Comparison of ENCODE assay signal across 11 cellular contexts in the genomic region with DNA sequence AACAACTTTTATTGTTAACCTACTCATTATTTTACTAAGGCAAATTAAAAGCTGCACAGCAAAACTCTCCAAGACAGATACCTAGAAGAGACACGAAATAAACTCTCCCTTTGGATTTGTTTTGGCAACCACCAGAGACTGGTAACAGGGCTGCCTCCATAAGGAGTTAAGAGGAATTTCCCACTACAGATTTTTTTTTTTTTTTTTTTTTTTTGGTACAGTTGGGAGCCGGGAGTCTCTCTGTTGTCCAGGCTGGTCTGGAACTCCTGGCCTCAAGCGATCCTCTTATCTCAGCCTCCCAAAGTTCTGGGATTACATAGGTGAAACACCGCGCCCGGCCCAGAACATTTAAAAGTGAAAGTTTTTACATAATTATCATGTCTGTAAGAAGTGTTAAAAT.
DNase-seq lines count a peak whose midpoint lies in the region; ATAC-seq and TF ChIP-seq lines count a peak whose summit lies in the region.
"Had no signal": no experiment of that assay in that cellular context is flagged by ENCODE, and none has a peak within 500 bp of the region (broad histone marks: within the 10 kb centered on the region; RNA-seq: fewer than 3 reads in every experiment).

No MANE protein-coding gene starts in this region.

- H3K36me3 Mint-ChIP-seq in GM23338 (ENCODE audit: low read depth): no peaks in the 10 kb centered on the region; the same call in 2 of the 3 replicates
- peaks cover 4% of the 10 kb centered on the region for H3K36me3 Mint-ChIP-seq in CD8-positive, alpha-beta T cell
- H3K36me3 Mint-ChIP-seq: activated CD4-positive, alpha-beta memory T cell treated with anti-CD3 and anti-CD28 coated beads for 36 hours had no signal

- H3K9me3 Mint-ChIP-seq in GM23338: no peaks in the 10 kb centered on the region
- H3K9me3 Mint-ChIP-seq in CD8-positive, alpha-beta T cell: no peaks in the 10 kb centered on the region
- H3K9me3 Mint-ChIP-seq: activated CD4-positive, alpha-beta memory T cell treated with anti-CD3 and anti-CD28 coated beads for 36 hours had no signal

- no peak overlapping the region for H2AFZ ChIP-seq in GM23338

- no peak overlapping the region for H3K27ac ChIP-seq in GM23338 (ENCODE audit: low read depth)
- H3K27ac ChIP-seq in stomach: peak overlapping the region in 4 of 5 donors; percentile 95 to 98 (median 98)
- no peak overlapping the region for H3K27ac ChIP-seq in CD8-positive, alpha-beta T cell (ENCODE audit: low read depth, low read length)

- WGBS in stomach, 5 donors: 15 to 38% (median 26%) methylated on average over 6 of the region's 6 CpGs

- DNase-seq in GM23338 (ENCODE audit: low spot score): no peak
- peak; percentile 23 for DNase-seq in SK-MEL-5 (ENCODE audit: low read depth, low spot score)
- DNase-seq in glomerular visceral epithelial cell (ENCODE audit: extremely low spot score): peak; percentile 35
- no peak for DNase-seq in stomach
- DNase-seq in CD8-positive, alpha-beta T cell: no peak
- DNase-seq: activated CD4-positive, alpha-beta memory T cell treated with anti-CD3 and anti-CD28 coated beads for 36 hours; GF-D8; posterior cingulate gyrus had no signal

- H3K27me3 ChIP-seq in GM23338 (ENCODE audit: insufficient read depth) (peaks cover 26% of the 10 kb centered on the region; the same call in 1 of the 2 replicates), stomach (no peaks in the 10 kb centered on the region)
- no peaks in the 10 kb centered on the region for H3K27me3 ChIP-seq in CD8-positive, alpha-beta T cell (ENCODE audit: insufficient read depth, low read length)

- 0 out of 2 replicates have a peak, but pooled peaks cover 3% of the 10 kb centered on the region for H4K20me1 ChIP-seq in GM23338 (replicated peaks; ENCODE audit: insufficient read depth)

- in situ Hi-C loops in SK-MEL-5 (cut with HindIII; ENCODE audit: low pct_unique_long_range_greater_than_20kb, low sequenced_read_pairs): no loop called here

- H3K36me3 ChIP-seq in GM23338 (ENCODE audit: insufficient read depth) (no peaks in the 10 kb centered on the region), stomach (no peaks in the 10 kb centered on the region)
- H3K36me3 ChIP-seq in CD8-positive, alpha-beta T cell (ENCODE audit: insufficient read depth, low read length): no peaks in the 10 kb centered on the region

- no peaks in the 10 kb centered on the region for H3K9me2 ChIP-seq in GM23338 (ENCODE audit: insufficient read depth)

- CTCF ChIA-PET in CD8-positive, alpha-beta T cell (lab: Charles Lee): interaction anchor here (0.8 kb wide), 1 partner anchor 83 kb away, joined by 3 read pairs; no protein-coding TSS in a partner anchor

- H3K27ac Mint-ChIP-seq in GM23338: 0 out of 2 replicates have a peak overlapping the region, but pooled peaks have one; percentile 24
- no peak overlapping the region for H3K27ac Mint-ChIP-seq in CD8-positive, alpha-beta T cell

- H3K9me3 ChIP-seq in stomach: no peaks in the 10 kb centered on the region
- no peaks in the 10 kb centered on the region for H3K9me3 ChIP-seq in CD8-positive, alpha-beta T cell (ENCODE audit: low read length)

- intact Hi-C loops in stomach (cut with DNase I; ENCODE audit: low total_unique reads): no loop called here
- intact Hi-C loops in CD8-positive, alpha-beta T cell (cut with DNase I, micrococcal nuclease): loop anchor here in 1 of 2 experiments (5.0 to 10.0 kb wide), 3 partner anchors 55 to 1785 kb away; partner anchors contain the start of gene CRELD1

- H3K4me3 ChIP-seq in GM23338 (no peak overlapping the region), stomach (peak overlapping the region in 1 of 4 donors; percentile 84)
- no peak overlapping the region for H3K4me3 ChIP-seq in CD8-positive, alpha-beta T cell (ENCODE audit: low read depth, low read length)

- no peak overlapping the region for H3K4me3 Mint-ChIP-seq in GM23338
- H3K4me3 Mint-ChIP-seq in CD8-positive, alpha-beta T cell: no peak overlapping the region

- H3K4me1 ChIP-seq in GM23338 (ENCODE audit: insufficient read depth) (peaks cover 26% of the 10 kb centered on the region), stomach (peaks cover 5 to 43% (median 31%) of the 10 kb centered on the region in 4 donors)
- peaks cover 15% of the 10 kb centered on the region for H3K4me1 ChIP-seq in CD8-positive, alpha-beta T cell (ENCODE audit: insufficient read depth, low read length)

- no peaks in the 10 kb centered on the region; the same call in 1 of the 2 replicates for H3F3A ChIP-seq in GM23338 (replicated peaks; ENCODE audit: low read depth)

- H3K4me1 Mint-ChIP-seq in GM23338: peaks cover 37% of the 10 kb centered on the region
- H3K4me1 Mint-ChIP-seq in CD8-positive, alpha-beta T cell (ENCODE audit: low read depth): peaks cover 23% of the 10 kb centered on the region

- POLR2A ChIA-PET in CD8-positive, alpha-beta T cell (lab: Charles Lee): interaction anchor here (0.6 kb wide), 1 partner anchor 52 kb away, joined by 3 read pairs; no protein-coding TSS in a partner anchor

- no peaks in the 10 kb centered on the region for H3K27me3 Mint-ChIP-seq in GM23338 (ENCODE audit: insufficient read depth, low read depth, poor library complexity)
- peaks cover 3% of the 10 kb centered on the region for H3K27me3 Mint-ChIP-seq in CD8-positive, alpha-beta T cell (ENCODE audit: low read depth)
- H3K27me3 Mint-ChIP-seq: activated CD4-positive, alpha-beta memory T cell treated with anti-CD3 and anti-CD28 coated beads for 36 hours had no signal

- no peak for TF ChIP-seq EP300 in stomach (IDR thresholded peaks at IDR 0.05)

- TF ChIP-seq POLR2A in stomach (IDR thresholded peaks at IDR 0.05) (no peak), GM18505 (IDR thresholded peaks at IDR 0.05; ENCODE audit: borderline replicate concordance, extremely low read depth, insufficient read depth, insufficient read length) (no peak)

- peak overlapping the region; percentile 100 for H3K4me2 ChIP-seq in GM23338

- no peak for TF ChIP-seq CTCF in GM23338 (conservative IDR thresholded peaks at IDR 0.05; ENCODE audit: low read depth in 2 of 2)
- no peak for TF ChIP-seq CTCF in stomach (IDR thresholded peaks at IDR 0.05)
- TF ChIP-seq CTCF in CD8-positive, alpha-beta T cell (IDR thresholded peaks at IDR 0.05): no peak

- peaks cover 38% of the 10 kb centered on the region for H3K79me2 ChIP-seq in GM23338 (replicated peaks; ENCODE audit: insufficient read depth)

- ATAC-seq in GM23338 (no peak), HG02763 (IDR thresholded peaks at IDR 0.05; ENCODE audit: unreplicated experiment) (no peak), GM18505 (IDR thresholded peaks at IDR 0.05; ENCODE audit: unreplicated experiment) (no peak), HG02678 (IDR thresholded peaks at IDR 0.05; ENCODE audit: unreplicated experiment) (no peak)
- no peak for ATAC-seq in CD8-positive, alpha-beta T cell

TF ChIP-seq in GM23338, 12 proteins besides CTCF, POLR2A, EP300 and RAD21:
- TF ChIP-seq REST (IDR thresholded peaks at IDR 0.05; ENCODE audit: unreplicated experiment): no peak
- TF ChIP-seq CREB1 (CRISPR knock-in tag; IDR thresholded peaks at IDR 0.05; ENCODE audit: low read depth): no peak
- TF ChIP-seq NANOG (IDR thresholded peaks at IDR 0.05; ENCODE audit: borderline replicate concordance): no peak

Comparison
In these comparisons a context has a peak if more than half of its experiments do, and no peak if none do; other contexts are left out.
1. DNase-seq: peak in SK-MEL-5 (single experiment) and glomerular visceral epithelial cell (single experiment); none in GM23338 (single experiment), stomach (single experiment) and CD8-positive, alpha-beta T cell (0 of 7).
2. H3K27ac ChIP-seq: peak in stomach (4 of 5); none in GM23338 (single experiment) and CD8-positive, alpha-beta T cell (single experiment).